Comparison of ENCODE assay signal across 8 cellular contexts in genomic region chr9:129173296-129174101, GRCh38. TPM values are rescaled to one million over a fixed set of nuclear protein-coding genes. Genes with fewer than 3 reads are reported as not detected.
DNase-seq lines count a peak whose midpoint lies in the region; TF ChIP-seq lines count a peak whose summit lies in the region.

No MANE protein-coding gene starts in this region.

- DNase-seq in A172 (ENCODE audit: low spot score) (peak; percentile 40), cardiac fibroblast (ENCODE audit: low read depth in 2 of 2) (no peak), NCI-H82 (lab: John Stamatoyannopoulos, UW) (no peak), NCI-H2171 (lab: John Stamatoyannopoulos, UW) (no peak), NCI-H2227 treated with DMSO at 0.1 percent for 48 hours (lab: John Stamatoyannopoulos, UW) (no peak), globus pallidus (ENCODE audit: low spot score) (no peak)

- H3K4me3 ChIP-seq in HUES6 (ENCODE audit: low read depth, low read length) (peak overlapping the region; percentile 54), cardiac fibroblast (replicated peaks in 1 of 2; ENCODE audit: low read depth in 2 of 2, low read length in 2 of 2) (peak overlapping the region; percentile 8 to 92), mucosa of stomach (ENCODE audit: low read length) (peak overlapping the region; percentile 80)

- H3K9ac ChIP-seq in HUES6 (ENCODE audit: low read length) (peak overlapping the region; percentile 30), mucosa of stomach (ENCODE audit: low read length) (peak overlapping the region; percentile 97)

- H3K9me3 ChIP-seq in HUES6 (ENCODE audit: control insufficient read depth, insufficient read depth, low read depth, low read length) (no peaks in the 10 kb centered on the region), mucosa of stomach (ENCODE audit: control insufficient read depth, low read length) (no peaks in the 10 kb centered on the region)

- no peaks in the 10 kb centered on the region for H3K36me3 ChIP-seq in HUES6 (ENCODE audit: control insufficient read depth, insufficient read depth, low read length)
- no peaks in the 10 kb centered on the region for H3K36me3 ChIP-seq in mucosa of stomach (ENCODE audit: control insufficient read depth, insufficient read depth, low read length)

- TF ChIP-seq CTCF in cardiac fibroblast (IDR thresholded peaks at IDR 0.05; ENCODE audit: low read depth, low read length) = no peak

- H3K27ac ChIP-seq in HUES6 (ENCODE audit: low read depth, low read length) = no peak overlapping the region

- peaks cover 44% of the 10 kb centered on the region for H3K27me3 ChIP-seq in HUES6 (ENCODE audit: control insufficient read depth, insufficient read depth, low read length)
- peaks cover 3% of the 10 kb centered on the region for H3K27me3 ChIP-seq in mucosa of stomach (ENCODE audit: control insufficient read depth, insufficient read depth, low read length)

- H3K4me1 ChIP-seq in HUES6 (ENCODE audit: control insufficient read depth, insufficient read depth, low read length) (peaks cover 13% of the 10 kb centered on the region; the same call in 1 of the 2 replicates), mucosa of stomach (ENCODE audit: control insufficient read depth, insufficient read depth, low read length) (peaks cover 30% of the 10 kb centered on the region)

RNA-seq across cellular contexts. Expression of gene IER5L, which starts 4.6 kb away (rescaled TPM):
- 53.3 and 55.8 TPM in 2 replicates for total RNA-seq in A172 (2014; rRNA removed; shearing (Covaris generic))
